Comparison of ENCODE assay signal across 1 cellular context in genomic region chr14:92785601-92786426, GRCh38.
TF ChIP-seq lines count a peak whose summit lies in the region.

No MANE protein-coding gene starts in this region.

TF ChIP-seq in K562, 482 proteins besides CTCF, POLR2A, EP300 and RAD21 (continued from another document and continues in another):
- TF ChIP-seq ZNF449 (CRISPR knock-in tag; IDR thresholded peaks at IDR 0.05) (no peak), RFX7 (CRISPR knock-in tag; IDR thresholded peaks at IDR 0.05) (no peak), FOXJ2 (tag; IDR thresholded peaks at IDR 0.05) (0 out of 2 replicates have a peak, but pooled peaks have one; percentile 21), KDM5B (IDR thresholded peaks at IDR 0.05; ENCODE audit: insufficient replicate concordance, low read depth, low read length) (no peak), ETV1 (tag; conservative IDR thresholded peaks at IDR 0.05; ENCODE audit: low read depth) (no peak; the same call in 1 of the 2 replicates), ZNF316 (IDR thresholded peaks at IDR 0.05) (peak; percentile 68), POLR2G (IDR thresholded peaks at IDR 0.05; ENCODE audit: low read depth, low read length) (no peak), ZNF41 (CRISPR knock-in tag; conservative IDR thresholded peaks at IDR 0.05) (no peak), SPI1 (IDR thresholded peaks at IDR 0.05; ENCODE audit: borderline replicate concordance, low read depth, low read length) (no peak), PTRF (tag; IDR thresholded peaks at IDR 0.05) (no peak), ELF4 (CRISPR knock-in tag; IDR thresholded peaks at IDR 0.05) (no peak), BRF2 (IDR thresholded peaks at IDR 0.05; ENCODE audit: borderline replicate concordance, insufficient read depth, insufficient read length) (no peak), TAL1 (IDR thresholded peaks at IDR 0.05) (peak; percentile 50), XRCC4 (IDR thresholded peaks at IDR 0.05; ENCODE audit: extremely low read depth, insufficient read depth, insufficient read length) (no peak), CHD7 (IDR thresholded peaks at IDR 0.05; ENCODE audit: low read depth, low read length) (no peak), GABPB2 (CRISPR knock-in tag; conservative IDR thresholded peaks at IDR 0.05) (no peak), ZFX (CRISPR knock-in tag; IDR thresholded peaks at IDR 0.05) (no peak), NRF1 (conservative IDR thresholded peaks at IDR 0.05 in 1 of 2, IDR thresholded peaks at IDR 0.05 in 1 of 2) (peak; percentile 39), HDAC6 (IDR thresholded peaks at IDR 0.05; ENCODE audit: low read depth, low read length) (no peak), ATF1 (CRISPR knock-in tag; IDR thresholded peaks at IDR 0.05) (no peak), ATF1 (tag; IDR thresholded peaks at IDR 0.05) (0 out of 2 replicates have a peak, but pooled peaks have one; percentile 17), PTBP1 (IDR thresholded peaks at IDR 0.05; ENCODE audit: low read depth, low read length) (no peak), NFATC3 (IDR thresholded peaks at IDR 0.05) (no peak), NFRKB (IDR thresholded peaks at IDR 0.05; ENCODE audit: low read depth) (no peak), HDAC8 (tag; IDR thresholded peaks at IDR 0.05) (no peak), CREM (IDR thresholded peaks at IDR 0.05; ENCODE audit: low read depth) (no peak), CHD4 (IDR thresholded peaks at IDR 0.05; ENCODE audit: insufficient read depth, insufficient replicate concordance, low read depth, low read length, poor library complexity, severe bottlenecking) (no peak), SRSF3 (IDR thresholded peaks at IDR 0.05; ENCODE audit: insufficient read depth, low read length) (no peak), MCM5 (IDR thresholded peaks at IDR 0.05; ENCODE audit: low read depth) (no peak), FOSL1 (tag; conservative IDR thresholded peaks at IDR 0.05) (peak; percentile 88), MYBL2 (IDR thresholded peaks at IDR 0.05; ENCODE audit: low read depth) (no peak), MYBL2 (CRISPR knock-in tag; IDR thresholded peaks at IDR 0.05; ENCODE audit: borderline replicate concordance) (no peak), AFF1 (IDR thresholded peaks at IDR 0.05; ENCODE audit: low read depth in 1 of 2, partially characterized antibody in 2 of 2) (no peak), ZNF507 (tag; conservative IDR thresholded peaks at IDR 0.05) (no peak), YBX1 (IDR thresholded peaks at IDR 0.05) (no peak), FOXP1 (CRISPR knock-in tag; IDR thresholded peaks at IDR 0.05) (no peak), EP400 (IDR thresholded peaks at IDR 0.05) (no peak), MAFG (tag; conservative IDR thresholded peaks at IDR 0.05) (peak; percentile 71), ZNF347 (CRISPR knock-in tag; IDR thresholded peaks at IDR 0.05; ENCODE audit: low read depth) (no peak), ZNF766 (CRISPR knock-in tag; conservative IDR thresholded peaks at IDR 0.05) (peak; percentile 63), JUND (IDR thresholded peaks at IDR 0.05; ENCODE audit: borderline replicate concordance, low read depth, low read length) (peak; percentile 59; the same call in 1 of the 2 replicates), JUND (tag; IDR thresholded peaks at IDR 0.05; ENCODE audit: borderline replicate concordance, low read depth, low read length) (peak; percentile 43; the same call in 1 of the 3 replicates), ZNF239 (CRISPR knock-in tag; IDR thresholded peaks at IDR 0.05) (no peak), GATAD2A (IDR thresholded peaks at IDR 0.05) (no peak), TEAD4 (IDR thresholded peaks at IDR 0.05; ENCODE audit: low read length) (peak; percentile 44; the same call in 1 of the 2 replicates), TEAD4 (CRISPR knock-in tag; IDR thresholded peaks at IDR 0.05; ENCODE audit: borderline replicate concordance) (no peak), SOX6 (IDR thresholded peaks at IDR 0.05) (no peak), ZNF311 (CRISPR knock-in tag; IDR thresholded peaks at IDR 0.05) (no peak), PHTF2 (CRISPR knock-in tag; IDR thresholded peaks at IDR 0.05) (no peak), ESRRA (IDR thresholded peaks at IDR 0.05; ENCODE audit: borderline replicate concordance, low read depth) (no peak), SNIP1 (IDR thresholded peaks at IDR 0.05; ENCODE audit: low read depth) (no peak), KLF10 (CRISPR knock-in tag; IDR thresholded peaks at IDR 0.05) (no peak), NCOA2 (IDR thresholded peaks at IDR 0.05; ENCODE audit: partially characterized antibody in 2 of 2) (no peak), SMAD3 (CRISPR knock-in tag; conservative IDR thresholded peaks at IDR 0.05) (no peak), C11orf30 (IDR thresholded peaks at IDR 0.05; ENCODE audit: low read depth) (peak; percentile 72), IFI16 (CRISPR knock-in tag; IDR thresholded peaks at IDR 0.05) (no peak), PCBP1 (IDR thresholded peaks at IDR 0.05; ENCODE audit: low read depth, low read length, poor library complexity, severe bottlenecking) (no peak), CGGBP1 (CRISPR knock-in tag; IDR thresholded peaks at IDR 0.05) (no peak), POLR3A (IDR thresholded peaks at IDR 0.05; ENCODE audit: borderline replicate concordance, extremely low read depth, insufficient read depth, insufficient read length) (no peak), ZNF232 (CRISPR knock-in tag; IDR thresholded peaks at IDR 0.05) (no peak), NBN (IDR thresholded peaks at IDR 0.05; ENCODE audit: low read depth) (no peak), POU5F1 (IDR thresholded peaks at IDR 0.05; ENCODE audit: borderline replicate concordance, low read depth, low read length, partially characterized antibody) (no peak)
